1 cellular context compared by ENCODE assay signal in genomic region chr10:21141946-21142345, GRCh38.
TF ChIP-seq lines count a peak whose summit lies in the region.

No MANE protein-coding gene starts in this region.

TF ChIP-seq in WTC11, 78 proteins besides CTCF, POLR2A, EP300 and RAD21 (continued from another document):
- TF ChIP-seq, protein P1, sequence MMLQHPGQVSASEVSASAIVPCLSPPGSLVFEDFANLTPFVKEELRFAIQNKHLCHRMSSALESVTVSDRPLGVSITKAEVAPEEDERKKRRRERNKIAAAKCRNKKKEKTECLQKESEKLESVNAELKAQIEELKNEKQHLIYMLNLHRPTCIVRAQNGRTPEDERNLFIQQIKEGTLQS (CRISPR knock-in tag; conservative IDR thresholded peaks at IDR 0.05) = no peak
- TF ChIP-seq ZBTB21 (CRISPR knock-in tag; IDR thresholded peaks at IDR 0.05; ENCODE audit: borderline replicate concordance) (no peak), SMAD4 (CRISPR knock-in tag; IDR thresholded peaks at IDR 0.05) (no peak), CBFB (CRISPR knock-in tag; IDR thresholded peaks at IDR 0.05; ENCODE audit: low read depth) (no peak), ZNF425 (CRISPR knock-in tag; conservative IDR thresholded peaks at IDR 0.05) (no peak), ZNF138 (CRISPR knock-in tag; conservative IDR thresholded peaks at IDR 0.05) (no peak)
- TF ChIP-seq, protein P2, sequence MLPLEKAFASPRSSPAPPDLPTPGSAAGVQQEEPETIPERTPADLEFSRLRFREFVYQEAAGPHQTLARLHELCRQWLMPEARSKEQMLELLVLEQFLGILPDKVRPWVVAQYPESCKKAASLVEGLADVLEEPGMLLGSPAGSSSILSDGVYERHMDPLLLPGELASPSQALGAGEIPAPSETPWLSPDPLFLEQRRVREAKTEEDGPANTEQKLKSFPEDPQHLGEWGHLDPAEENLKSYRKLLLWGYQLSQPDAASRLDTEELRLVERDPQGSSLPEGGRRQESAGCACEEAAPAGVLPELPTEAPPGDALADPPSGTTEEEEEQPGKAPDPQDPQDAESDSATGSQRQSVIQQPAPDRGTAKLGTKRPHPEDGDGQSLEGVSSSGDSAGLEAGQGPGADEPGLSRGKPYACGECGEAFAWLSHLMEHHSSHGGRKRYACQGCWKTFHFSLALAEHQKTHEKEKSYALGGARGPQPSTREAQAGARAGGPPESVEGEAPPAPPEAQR (CRISPR knock-in tag; IDR thresholded peaks at IDR 0.05) = no peak
